In genomic region chr11:88175707-88176066, GRCh38 we compare ENCODE assay signal across 8 cellular contexts. TPM values are rescaled to one million over a fixed set of nuclear protein-coding genes. Genes with fewer than 3 reads are reported as not detected.
A peak's percentile ranks its signal among the peaks of the same experiment; 100 is the strongest.
DNase-seq lines count a peak whose midpoint lies in the region; ATAC-seq and TF ChIP-seq lines count a peak whose summit lies in the region.

No MANE protein-coding gene starts in this region.

- DNase-seq in activated naive CD4-positive, alpha-beta T cell treated with anti-CD3 and anti-CD28 coated beads, Interleukin-2, amount 10 ng/mL, durations not matched to agents 7 days and 5 days: no peak
- DNase-seq in activated naive CD4-positive, alpha-beta T cell treated with anti-CD3 and anti-CD28 coated beads for 36 hours: no peak
- DNase-seq in SK-MEL-5 (ENCODE audit: low read depth, low spot score) (peak; percentile 64), right cardiac atrium (peak in 1 of 3 donors; percentile 32), thyroid gland (no peak), NCI-H187 treated with DMSO at 0.1 percent for 48 hours (lab: John Stamatoyannopoulos, UW) (no peak), GM10266 (ENCODE audit: extremely low spot score) (no peak), NCI-H1092 (lab: John Stamatoyannopoulos, UW) (no peak)

- H3K9me3 ChIP-seq in right cardiac atrium (ENCODE audit: control insufficient read depth, low read length): no peaks in the 10 kb centered on the region
- no peaks in the 10 kb centered on the region for H3K9me3 ChIP-seq in thyroid gland

- peaks cover 22% of the 10 kb centered on the region for H3K4me1 Mint-ChIP-seq in activated naive CD4-positive, alpha-beta T cell treated with anti-CD3 and anti-CD28 coated beads, Interleukin-2, amount 10 ng/mL, durations not matched to agents 7 days and 5 days
- H3K4me1 Mint-ChIP-seq in activated naive CD4-positive, alpha-beta T cell treated with anti-CD3 and anti-CD28 coated beads for 36 hours (ENCODE audit: low read depth): peaks cover 35% of the 10 kb centered on the region

- ATAC-seq in right cardiac atrium: peak; percentile 11 to 32

- CTCF ChIA-PET in activated naive CD4-positive, alpha-beta T cell treated with anti-CD3 and anti-CD28 coated beads, Interleukin-2, amount 10 ng/mL, durations not matched to agents 7 days and 5 days (lab: Charles Lee): interaction anchor here (1.1 kb wide), 1 partner anchor 377 kb away, joined by 3 read pairs; no protein-coding TSS in a partner anchor
- CTCF ChIA-PET in activated naive CD4-positive, alpha-beta T cell treated with anti-CD3 and anti-CD28 coated beads for 36 hours (lab: Charles Lee): interaction anchor here (0.6 kb wide), 1 partner anchor 108 kb away, joined by 4 read pairs; no protein-coding TSS in a partner anchor

- no peak for TF ChIP-seq CTCF in thyroid gland (IDR thresholded peaks at IDR 0.05)
- TF ChIP-seq CTCF in GM10266 (IDR thresholded peaks at IDR 0.05; ENCODE audit: control insufficient read depth, insufficient read depth, low read depth, missing control alignments): no peak

- TF ChIP-seq POLR2A in thyroid gland (IDR thresholded peaks at IDR 0.05): no peak

- H3K9me3 Mint-ChIP-seq in activated naive CD4-positive, alpha-beta T cell treated with anti-CD3 and anti-CD28 coated beads, Interleukin-2, amount 10 ng/mL, durations not matched to agents 7 days and 5 days: no peaks in the 10 kb centered on the region
- no peaks in the 10 kb centered on the region for H3K9me3 Mint-ChIP-seq in activated naive CD4-positive, alpha-beta T cell treated with anti-CD3 and anti-CD28 coated beads for 36 hours

- H3K4me1 ChIP-seq in right cardiac atrium (ENCODE audit: control insufficient read depth, insufficient read depth, low read length) (no peaks in the 10 kb centered on the region), thyroid gland (peaks cover 12 to 18% of the 10 kb centered on the region in 2 donors)

- in situ Hi-C loops in SK-MEL-5 (cut with HindIII; ENCODE audit: low pct_unique_long_range_greater_than_20kb, low sequenced_read_pairs): no loop called here

- H3K27ac ChIP-seq in right cardiac atrium (ENCODE audit: low read length): no peak overlapping the region
- peak overlapping the region in 2 of 3 donors; percentile 58 to 82 for H3K27ac ChIP-seq in thyroid gland

- H3K4me3 ChIP-seq in right cardiac atrium (ENCODE audit: low read length) (peak overlapping the region; percentile 72), thyroid gland (replicated peaks in 1 of 3) (peak overlapping the region in 1 of 3 donors; percentile 39)

- H3K36me3 ChIP-seq in thyroid gland: no peaks in the 10 kb centered on the region

- H3K36me3 Mint-ChIP-seq in activated naive CD4-positive, alpha-beta T cell treated with anti-CD3 and anti-CD28 coated beads, Interleukin-2, amount 10 ng/mL, durations not matched to agents 7 days and 5 days: no peaks in the 10 kb centered on the region
- H3K36me3 Mint-ChIP-seq in activated naive CD4-positive, alpha-beta T cell treated with anti-CD3 and anti-CD28 coated beads for 36 hours (ENCODE audit: low read depth): no peaks in the 10 kb centered on the region

- no peaks in the 10 kb centered on the region for H3K27me3 ChIP-seq in right cardiac atrium (ENCODE audit: control insufficient read depth, insufficient read depth)
- no peaks in the 10 kb centered on the region for H3K27me3 ChIP-seq in thyroid gland

- no peak overlapping the region for H3K27ac Mint-ChIP-seq in activated naive CD4-positive, alpha-beta T cell treated with anti-CD3 and anti-CD28 coated beads, Interleukin-2, amount 10 ng/mL, durations not matched to agents 7 days and 5 days
- no peak overlapping the region for H3K27ac Mint-ChIP-seq in activated naive CD4-positive, alpha-beta T cell treated with anti-CD3 and anti-CD28 coated beads for 36 hours

- peak overlapping the region; percentile 20 for H3K4me3 Mint-ChIP-seq in activated naive CD4-positive, alpha-beta T cell treated with anti-CD3 and anti-CD28 coated beads, Interleukin-2, amount 10 ng/mL, durations not matched to agents 7 days and 5 days
- no peak overlapping the region for H3K4me3 Mint-ChIP-seq in activated naive CD4-positive, alpha-beta T cell treated with anti-CD3 and anti-CD28 coated beads for 36 hours

- 31% methylated on average over 7 of the region's 7 CpGs for WGBS in right cardiac atrium
- 34 to 38% methylated on average over 7 of the region's 7 CpGs for WGBS in thyroid gland, 2 donors

- intact Hi-C loops in activated naive CD4-positive, alpha-beta T cell treated with anti-CD3 and anti-CD28 coated beads for 36 hours (cut with micrococcal nuclease): loop anchor here (2.0 kb wide), 1 partner anchor 369 kb away; no protein-coding TSS in a partner anchor
- intact Hi-C loops in right cardiac atrium (cut with DNase I): no loop called here
- intact Hi-C loops in thyroid gland (cut with DNase I): no loop called here

- H3K27me3 Mint-ChIP-seq in activated naive CD4-positive, alpha-beta T cell treated with anti-CD3 and anti-CD28 coated beads, Interleukin-2, amount 10 ng/mL, durations not matched to agents 7 days and 5 days: peaks cover 14% of the 10 kb centered on the region
- H3K27me3 Mint-ChIP-seq in activated naive CD4-positive, alpha-beta T cell treated with anti-CD3 and anti-CD28 coated beads for 36 hours (ENCODE audit: low read depth): peaks cover 21% of the 10 kb centered on the region

RNA-seq across cellular contexts. Expression of gene RAB38, which starts 0.4 kb away (rescaled TPM):
- under 1 TPM; 0.69 to 0.72 TPM for total RNA-seq in activated naive CD4-positive, alpha-beta T cell treated with anti-CD3 and anti-CD28 coated beads for 36 hours
- 376 TPM in 2 replicates for total RNA-seq in SK-MEL-5 (2014; rRNA removed; shearing (Covaris generic))
- polyA plus RNA-seq in SK-MEL-5 (2015; cell fraction: cytosol; rRNA removed): 138 and 163 TPM in 2 replicates
- polyA plus RNA-seq in SK-MEL-5 (2015; cell fraction: nucleus; rRNA removed): 35.2 and 36.9 TPM in 2 replicates
- total RNA-seq in right cardiac atrium (1 to 10 TPM in 3 of 4 donors, under 1 TPM in 1; 0.39 to 1.4 (median 1.1) TPM), thyroid gland (10 to 100 TPM in 2 of 4 donors, 1 to 10 TPM in 2; 5.6 to 12.9 (median 9.0) TPM)
- 0.52 TPM for polyA plus RNA-seq in right cardiac atrium

Comparison
In these comparisons a context has a peak if more than half of its experiments do, and no peak if none do; other contexts are left out.
1. RNA of gene RAB38, which starts 0.4 kb away (total RNA-seq): 376 TPM in SK-MEL-5; 5.6 to 12.9 TPM in thyroid gland, 0.39 to 1.4 TPM in right cardiac atrium and 0.69 to 0.72 TPM in activated naive CD4-positive, alpha-beta T cell treated with anti-CD3 and anti-CD28 coated beads for 36 hours; every median in the first group is over 10 times any median in the second.